In genomic region chr7:15889501-15889900, GRCh38 we compare ENCODE assay signal across 10 cellular contexts.
A peak's percentile ranks its signal among the peaks of the same experiment; 100 is the strongest.
DNase-seq lines count a peak whose midpoint lies in the region; ATAC-seq and TF ChIP-seq lines count a peak whose summit lies in the region.
"Had no signal": no experiment of that assay in that cellular context is flagged by ENCODE, and none has a peak within 500 bp of the region (broad histone marks: within the 10 kb centered on the region; RNA-seq: fewer than 3 reads in every experiment).

No MANE protein-coding gene starts in this region.

- H3K36me3 ChIP-seq in lower lobe of right lung (no peaks in the 10 kb centered on the region), stomach (no peaks in the 10 kb centered on the region)

- H3K4me3 ChIP-seq in lower lobe of right lung (no peak overlapping the region), stomach (no peak overlapping the region)
- H3K4me3 ChIP-seq: skin epidermis had no signal

- TF ChIP-seq CTCF in chondrocyte (IDR thresholded peaks at IDR 0.05) (peak; percentile 54), lower lobe of right lung (IDR thresholded peaks at IDR 0.05) (peak; percentile 43), stomach (IDR thresholded peaks at IDR 0.05) (no peak)

- intact Hi-C loops in lower lobe of right lung (cut with DNase I) = no loop called here
- intact Hi-C loops in stomach (cut with DNase I; ENCODE audit: low total_unique reads) = no loop called here

- H3K9me3 ChIP-seq in lower lobe of right lung (no peaks in the 10 kb centered on the region), stomach (no peaks in the 10 kb centered on the region)

- H3K4me1 Mint-ChIP-seq in chondrocyte (ENCODE audit: low read depth) = peaks cover 30% of the 10 kb centered on the region

- H3K36me3 Mint-ChIP-seq in chondrocyte (ENCODE audit: low read depth) = peaks cover 1% of the 10 kb centered on the region

- H3K9me3 Mint-ChIP-seq in chondrocyte (ENCODE audit: low read depth) = no peaks in the 10 kb centered on the region

- H3K4me1 ChIP-seq in lower lobe of right lung = no peaks in the 10 kb centered on the region
- H3K4me1 ChIP-seq in stomach = peaks cover 0 to 4% (median 0%) of the 10 kb centered on the region in 4 donors

- H3K4me3 Mint-ChIP-seq in chondrocyte (ENCODE audit: unreplicated experiment) = no peak overlapping the region

- no peaks in the 10 kb centered on the region for H3K27me3 Mint-ChIP-seq in chondrocyte (ENCODE audit: low read depth)

- H3K27ac ChIP-seq in lower lobe of right lung (no peak overlapping the region), stomach (no peak overlapping the region)
- H3K27ac ChIP-seq: skin epidermis had no signal

- TF ChIP-seq EP300 in stomach (IDR thresholded peaks at IDR 0.05) = no peak

- 51 to 77% (median 56%) methylated on average over 3 of the region's 3 CpGs for WGBS in stomach, 5 donors

- no peak for TF ChIP-seq POLR2A in stomach (IDR thresholded peaks at IDR 0.05)

- H3K27me3 ChIP-seq in lower lobe of right lung (ENCODE audit: low read depth) (no peaks in the 10 kb centered on the region), stomach (no peaks in the 10 kb centered on the region)

- DNase-seq in EH (ENCODE audit: low read depth) = peak; percentile 7
- peak; percentile 22 for DNase-seq in NAMALWA (ENCODE audit: low spot score)
- DNase-seq in chondrocyte (ENCODE audit: low spot score) = no peak
- no peak for DNase-seq in lower lobe of right lung
- no peak for DNase-seq in NCI-H1105 (lab: John Stamatoyannopoulos, UW)
- no peak for DNase-seq in stomach
- DNase-seq in NCI-H2227 treated with DMSO at 0.1 percent for 48 hours (lab: John Stamatoyannopoulos, UW) = no peak
- DNase-seq: activated CD4-positive, CD25-positive, alpha-beta regulatory T cell treated with anti-CD3 and anti-CD28 coated beads, Interleukin-2, amount 50 U/mL, for 72 hours had no signal

- H3K27ac Mint-ChIP-seq in chondrocyte (ENCODE audit: unreplicated experiment) = no peak overlapping the region

- peak; percentile 68 to 80 for ATAC-seq in lower lobe of right lung
- ATAC-seq in HG02623 (IDR thresholded peaks at IDR 0.05; ENCODE audit: unreplicated experiment) = no peak

Comparison
In these comparisons a context has a peak if more than half of its experiments do, and no peak if none do; other contexts are left out.
1. DNase-seq: peak in EH (single experiment) and NAMALWA (single experiment); none in chondrocyte (single experiment), lower lobe of right lung (single experiment), NCI-H1105 (single experiment), stomach (single experiment) and NCI-H2227 treated with DMSO at 0.1 percent for 48 hours (single experiment).
2. CTCF ChIP-seq: peak in chondrocyte (single experiment) and lower lobe of right lung (single experiment); none in stomach (0 of 7).